20 cellular contexts compared by ENCODE assay signal in the genomic region with DNA sequence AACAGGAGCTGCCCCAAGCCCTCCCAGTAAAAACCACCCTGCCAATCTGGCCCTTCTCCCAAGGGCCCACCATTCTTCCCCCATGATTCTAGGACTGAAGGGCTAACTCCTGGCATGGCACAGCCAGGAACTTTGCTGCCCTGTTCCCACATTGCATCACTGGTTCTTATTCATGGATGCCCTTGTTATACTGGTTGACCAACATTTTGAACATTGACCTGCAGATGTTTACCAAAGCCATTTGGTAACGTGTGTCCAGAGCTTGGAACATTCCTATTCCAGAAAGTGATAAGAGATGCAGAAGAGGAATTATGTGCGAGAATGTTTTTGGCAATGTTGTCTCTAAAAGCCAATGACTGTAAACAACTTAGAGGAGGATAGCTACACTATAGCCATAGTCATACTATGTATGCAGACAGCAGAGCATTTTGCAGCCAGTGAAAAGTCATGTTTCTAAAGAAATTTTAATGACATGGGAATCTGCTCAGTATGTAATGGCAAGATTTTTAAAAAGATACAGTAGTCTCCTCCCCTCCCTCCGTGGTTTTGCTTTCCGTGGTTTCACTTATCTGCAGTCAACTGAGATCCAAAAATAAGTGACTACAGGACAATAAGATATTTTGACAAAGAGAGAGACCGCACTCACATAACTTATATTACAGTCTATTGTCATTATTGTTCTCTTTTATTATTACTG.
A peak's percentile ranks its signal among the peaks of the same experiment; 100 is the strongest.
DNase-seq lines count a peak whose midpoint lies in the region; ATAC-seq and TF ChIP-seq lines count a peak whose summit lies in the region.
"Had no signal": no experiment of that assay in that cellular context is flagged by ENCODE, and none has a peak within 500 bp of the region (broad histone marks: within the 10 kb centered on the region; RNA-seq: fewer than 3 reads in every experiment).

No MANE protein-coding gene starts in this region.

- peak overlapping the region; percentile 37 for H3K4me3 Mint-ChIP-seq in activated T-helper 2 cell treated with anti-CD3 and anti-CD28 coated beads, Interferon-gamma antibody, Interleukin-2, Interleukin-4, amounts not matched to agents 10 μg/mL and 5 μg/mL and 100 μg/mL, durations not matched to agents 14 hours and 24 hours and 36 hours (ENCODE audit: low read depth)
- H3K4me3 Mint-ChIP-seq in activated T-cell treated with anti-CD3 and anti-CD28 coated beads, Interleukin-2, amount 50 U/mL, for 24 hours: no peak overlapping the region
- H3K4me3 Mint-ChIP-seq: endodermal cell, naive B cell had no signal

- 63% methylated on average over 4 of the region's 5 CpGs for WGBS in mesenchymal stem cell
- WGBS in upper lobe of left lung, 2 donors: 43 to 45% methylated on average over 5 of the region's 5 CpGs

- H3K79me1 ChIP-seq in mesenchymal stem cell (replicated peaks; ENCODE audit: low read length, poor library complexity, severe bottlenecking): peaks cover 9% of the 10 kb centered on the region

- H2AK5ac ChIP-seq in mesenchymal stem cell (ENCODE audit: low read length, severe bottlenecking): no peak overlapping the region

- intact Hi-C loops in activated T-helper 2 cell treated with anti-CD3 and anti-CD28 coated beads, Interferon-gamma antibody, Interleukin-2, Interleukin-4, amounts not matched to agents 10 μg/mL and 5 μg/mL and 100 μg/mL, durations not matched to agents 14 hours and 24 hours and 36 hours (cut with micrococcal nuclease): loop anchor here (2.0 to 5.0 kb wide), 2 partner anchors 22 to 110 kb away; partner anchors contain the start of gene DAAM1

- H2BK15ac ChIP-seq in mesenchymal stem cell (ENCODE audit: low read depth, poor library complexity, severe bottlenecking): no peak overlapping the region

- H4K91ac ChIP-seq in mesenchymal stem cell (ENCODE audit: low read length): no peak overlapping the region

- H3K23ac ChIP-seq in mesenchymal stem cell (ENCODE audit: low read length in 2 of 2): no peak overlapping the region

- no peak overlapping the region for H3K27ac Mint-ChIP-seq in activated T-helper 2 cell treated with anti-CD3 and anti-CD28 coated beads, Interferon-gamma antibody, Interleukin-2, Interleukin-4, amounts not matched to agents 10 μg/mL and 5 μg/mL and 100 μg/mL, durations not matched to agents 14 hours and 24 hours and 36 hours
- no peak overlapping the region for H3K27ac Mint-ChIP-seq in activated T-cell treated with anti-CD3 and anti-CD28 coated beads, Interleukin-2, amount 50 U/mL, for 24 hours
- H3K27ac Mint-ChIP-seq: endodermal cell; stimulated activated naive B cell treated with anti-CD40 and anti-IgM and Interleukin-4, amounts not matched to agents 10 μg/mL and 1 μg/mL and 100 μg/mL, for 72 hours had no signal

- H3K9ac ChIP-seq in BLaER1 (no peak overlapping the region), KMS-11 (no peak overlapping the region), mesenchymal stem cell (ENCODE audit: low read length) (no peak overlapping the region)
- H3K9ac ChIP-seq: GM23248 had no signal

- H3K36me3 Mint-ChIP-seq in activated T-helper 2 cell treated with anti-CD3 and anti-CD28 coated beads, Interferon-gamma antibody, Interleukin-2, Interleukin-4, amounts not matched to agents 10 μg/mL and 5 μg/mL and 100 μg/mL, durations not matched to agents 14 hours and 24 hours and 36 hours (ENCODE audit: low read depth): peaks cover 9% of the 10 kb centered on the region
- H3K36me3 Mint-ChIP-seq in activated T-cell treated with anti-CD3 and anti-CD28 coated beads, Interleukin-2, amount 50 U/mL, for 24 hours (ENCODE audit: low read depth): peaks cover 8% of the 10 kb centered on the region

- H3K36me3 ChIP-seq in BLaER1: peaks cover 12% of the 10 kb centered on the region
- H3K36me3 ChIP-seq in KMS-11 (ENCODE audit: insufficient read depth): no peaks in the 10 kb centered on the region
- H3K36me3 ChIP-seq in mesenchymal stem cell (ENCODE audit: control insufficient read depth in 1 of 2, insufficient read depth in 2 of 2, low read depth in 1 of 2, low read length in 2 of 2): peaks cover 0 to 2% of the 10 kb centered on the region in 2 experiments
- peaks cover 0 to 6% (median 2%) of the 10 kb centered on the region in 4 donors for H3K36me3 ChIP-seq in upper lobe of left lung
- H3K36me3 ChIP-seq: ovary had no signal

- peak overlapping the region in 1 of 2 experiments; percentile 90 for H2BK12ac ChIP-seq in mesenchymal stem cell (ENCODE audit: low read length in 2 of 2)

- no peak overlapping the region; the same call in none of the 2 replicates for H3K4me3 ChIP-seq in BLaER1
- no peak overlapping the region for H3K4me3 ChIP-seq in KMS-11 (IDR thresholded peaks at IDR 0.05; ENCODE audit: insufficient read depth, low read depth, low read length)
- no peak overlapping the region for H3K4me3 ChIP-seq in mesenchymal stem cell (ENCODE audit: insufficient read depth in 1 of 2, low read depth in 1 of 2, low read length in 2 of 2)
- no peak overlapping the region for H3K4me3 ChIP-seq in upper lobe of left lung
- H3K4me3 ChIP-seq: GM23248, ovary, SJSA1, spleen had no signal

- no peak overlapping the region for H2BK120ac ChIP-seq in mesenchymal stem cell (ENCODE audit: low read depth, low read length)

- H3K79me2 ChIP-seq in KMS-11 (ENCODE audit: insufficient read depth, low read depth): no peaks in the 10 kb centered on the region

- peaks cover 1% of the 10 kb centered on the region; the same call in 1 of the 2 replicates for H3K9me3 ChIP-seq in BLaER1
- H3K9me3 ChIP-seq in mesenchymal stem cell (ENCODE audit: control insufficient read depth, low read length): no peaks in the 10 kb centered on the region
- H3K9me3 ChIP-seq in upper lobe of left lung: no peaks in the 10 kb centered on the region
- H3K9me3 ChIP-seq: ovary, SJSA1, spleen had no signal

- peak overlapping the region; percentile 76 for H3K4me2 ChIP-seq in BLaER1
- H3K4me2 ChIP-seq in KMS-11: peak overlapping the region; percentile 61
- no peak overlapping the region for H3K4me2 ChIP-seq in mesenchymal stem cell (ENCODE audit: low read length, poor library complexity, severe bottlenecking)

- peak overlapping the region in 1 of 2 experiments; percentile 11 for H3K4ac ChIP-seq in mesenchymal stem cell (ENCODE audit: low read depth in 1 of 2, low read length in 2 of 2)

- H4K8ac ChIP-seq in mesenchymal stem cell (ENCODE audit: low read length): peak overlapping the region; percentile 7

- H3K4me1 ChIP-seq in BLaER1 (peaks cover 76% of the 10 kb centered on the region), KMS-11 (ENCODE audit: low read depth, poor library complexity, severe bottlenecking) (peaks cover 57% of the 10 kb centered on the region), mesenchymal stem cell (ENCODE audit: control insufficient read depth, insufficient read depth, low read depth, low read length) (peaks cover 2% of the 10 kb centered on the region), upper lobe of left lung (peaks cover 8 to 29% (median 19%) of the 10 kb centered on the region in 4 donors)

- no peaks in the 10 kb centered on the region for H3K9me3 Mint-ChIP-seq in activated T-helper 2 cell treated with anti-CD3 and anti-CD28 coated beads, Interferon-gamma antibody, Interleukin-2, Interleukin-4, amounts not matched to agents 10 μg/mL and 5 μg/mL and 100 μg/mL, durations not matched to agents 14 hours and 24 hours and 36 hours
- H3K9me3 Mint-ChIP-seq in activated T-cell treated with anti-CD3 and anti-CD28 coated beads, Interleukin-2, amount 50 U/mL, for 24 hours: no peaks in the 10 kb centered on the region
- H3K9me3 Mint-ChIP-seq: endodermal cell; naive B cell; stimulated activated naive B cell treated with anti-CD40 and anti-IgM and Interleukin-4, amounts not matched to agents 10 μg/mL and 1 μg/mL and 100 μg/mL, for 72 hours had no signal

- no peak overlapping the region for H3K14ac ChIP-seq in mesenchymal stem cell (ENCODE audit: low read length in 2 of 2)

- no peak overlapping the region for H2BK5ac ChIP-seq in mesenchymal stem cell (ENCODE audit: low read depth, low read length, poor library complexity, severe bottlenecking)

- peak in 1 of 4 donors; percentile 8 for TF ChIP-seq EP300 in upper lobe of left lung (IDR thresholded peaks at IDR 0.05)

- ATAC-seq in upper lobe of left lung (ENCODE audit: low FRiP score in 2 of 2): no peak
- ATAC-seq: stimulated activated naive B cell treated with anti-CD40 and anti-IgM and Interleukin-4, amounts not matched to agents 10 μg/mL and 1 μg/mL and 100 μg/mL, for 72 hours had no signal

- H3K18ac ChIP-seq in mesenchymal stem cell (ENCODE audit: low read depth in 1 of 2, low read length in 2 of 2): no peak overlapping the region

- H2AFZ ChIP-seq in KMS-11 (ENCODE audit: low read depth) (no peak overlapping the region), mesenchymal stem cell (ENCODE audit: low read depth, low read length) (no peak overlapping the region)
- H2AFZ ChIP-seq: GM23248 had no signal

- H3K27me3 Mint-ChIP-seq in activated T-helper 2 cell treated with anti-CD3 and anti-CD28 coated beads, Interferon-gamma antibody, Interleukin-2, Interleukin-4, amounts not matched to agents 10 μg/mL and 5 μg/mL and 100 μg/mL, durations not matched to agents 14 hours and 24 hours and 36 hours (ENCODE audit: low read depth): peaks cover 1% of the 10 kb centered on the region
- H3K27me3 Mint-ChIP-seq in activated T-cell treated with anti-CD3 and anti-CD28 coated beads, Interleukin-2, amount 50 U/mL, for 24 hours: no peaks in the 10 kb centered on the region
- H3K27me3 Mint-ChIP-seq: naive B cell; stimulated activated naive B cell treated with anti-CD40 and anti-IgM and Interleukin-4, amounts not matched to agents 10 μg/mL and 1 μg/mL and 100 μg/mL, for 72 hours had no signal

- H3K27me3 ChIP-seq in BLaER1 (no peaks in the 10 kb centered on the region), KMS-11 (ENCODE audit: insufficient read depth, low read depth) (no peaks in the 10 kb centered on the region), mesenchymal stem cell (ENCODE audit: control insufficient read depth in 1 of 2, insufficient read depth in 1 of 2, low read length in 2 of 2) (no peaks in the 10 kb centered on the region), upper lobe of left lung (no peaks in the 10 kb centered on the region)
- H3K27me3 ChIP-seq: ovary, SJSA1, spleen had no signal

- H4K20me1 ChIP-seq in BLaER1 (no peaks in the 10 kb centered on the region), KMS-11 (ENCODE audit: insufficient read depth) (no peaks in the 10 kb centered on the region)

- TF ChIP-seq CTCF in KMS-11 (conservative IDR thresholded peaks at IDR 0.05; ENCODE audit: low read depth, low read length) (no peak), upper lobe of left lung (IDR thresholded peaks at IDR 0.05) (no peak)

- peaks cover 53% of the 10 kb centered on the region for H3K4me1 Mint-ChIP-seq in activated T-helper 2 cell treated with anti-CD3 and anti-CD28 coated beads, Interferon-gamma antibody, Interleukin-2, Interleukin-4, amounts not matched to agents 10 μg/mL and 5 μg/mL and 100 μg/mL, durations not matched to agents 14 hours and 24 hours and 36 hours (ENCODE audit: low read depth)
- H3K4me1 Mint-ChIP-seq in activated T-cell treated with anti-CD3 and anti-CD28 coated beads, Interleukin-2, amount 50 U/mL, for 24 hours (ENCODE audit: low read depth): peaks cover 29% of the 10 kb centered on the region
- H3K4me1 Mint-ChIP-seq: endodermal cell had no signal

- H3K27ac ChIP-seq in BLaER1 (peak overlapping the region; percentile 70), KMS-11 (no peak overlapping the region), mesenchymal stem cell (ENCODE audit: low read length, poor library complexity, severe bottlenecking) (no peak overlapping the region), upper lobe of left lung (peak overlapping the region in 2 of 4 donors; percentile 1 to 24)
- H3K27ac ChIP-seq: GM23248, ovary, SJSA1, spleen had no signal

- no peak for TF ChIP-seq POLR2A in upper lobe of left lung (IDR thresholded peaks at IDR 0.05)

- no peak for DNase-seq in activated T-helper 2 cell treated with anti-CD3 and anti-CD28 coated beads, Interferon-gamma antibody, Interleukin-2, Interleukin-4, amounts not matched to agents 10 μg/mL and 5 μg/mL and 100 μg/mL, durations not matched to agents 14 hours and 24 hours and 36 hours (ENCODE audit: low spot score)
- no peak for DNase-seq in mesenchymal stem cell
- no peak for DNase-seq in NCI-H1417 (lab: John Stamatoyannopoulos, UW)
- no peak for DNase-seq in upper lobe of left lung
- DNase-seq in NCI-H82 (lab: John Stamatoyannopoulos, UW): no peak
- DNase-seq in activated T-cell treated with anti-CD3 and anti-CD28 coated beads, Interleukin-2, amount 50 U/mL, for 24 hours: no peak
- DNase-seq: amniotic stem cell; COR-L47; endodermal cell; GM23248; naive B cell; NCI-H1694; NCI-H446 treated with DMSO at 0.1 percent for 48 hours; ovary; spleen; stimulated activated naive B cell treated with anti-CD40 and anti-IgM and Interleukin-4, amounts not matched to agents 10 μg/mL and 1 μg/mL and 100 μg/mL, for 72 hours; T1000 had no signal
